In the genomic region with DNA sequence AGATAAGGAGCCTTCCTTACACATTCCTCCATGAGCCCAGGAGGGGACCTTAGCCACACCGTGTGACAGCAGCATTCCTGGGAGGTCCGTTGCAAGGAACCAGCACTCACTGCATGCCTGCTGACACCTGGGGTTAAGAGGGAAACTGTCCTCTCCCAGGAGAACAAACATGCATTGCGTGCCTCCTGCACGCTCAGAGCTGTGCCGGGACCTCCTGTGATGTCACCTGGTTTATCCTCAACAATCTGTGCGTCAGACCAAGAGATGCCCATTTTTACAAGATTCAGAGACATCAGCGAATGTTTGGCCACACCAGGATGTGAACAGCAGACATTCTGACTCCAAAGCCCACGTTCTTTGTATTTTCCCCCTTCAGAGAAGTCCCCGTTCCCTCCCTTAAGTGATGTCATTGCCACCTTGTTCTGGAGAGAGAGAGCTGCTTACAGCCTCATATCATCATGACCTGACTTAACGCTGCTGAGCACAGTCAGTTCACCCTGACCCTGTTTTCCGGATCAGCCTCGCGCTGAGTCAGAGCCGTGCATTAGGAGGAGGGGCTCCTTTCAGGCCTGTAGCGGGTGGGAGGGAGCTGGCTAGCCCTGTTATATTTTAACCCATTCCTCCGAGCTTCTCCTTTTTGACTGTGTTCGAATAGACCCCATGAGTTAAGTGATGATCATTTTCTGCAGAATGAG, we compare ENCODE assay signal across 8 cellular contexts. TPM values are rescaled to one million over a fixed set of nuclear protein-coding genes. Genes with fewer than 3 reads are reported as not detected.
DNase-seq lines count a peak whose midpoint lies in the region; ATAC-seq and TF ChIP-seq lines count a peak whose summit lies in the region.

No MANE protein-coding gene starts in this region.

- H3K36me3 Mint-ChIP-seq in CD14-positive monocyte, result no peaks in the 10 kb centered on the region
- peaks cover 17% of the 10 kb centered on the region for H3K36me3 Mint-ChIP-seq in stimulated activated naive CD8-positive, alpha-beta T cell treated with anti-CD3 and anti-CD28 coated beads, Interleukin-15, Interleukin-2, amounts not matched to agents 100 ng/mL and 50 ng/mL, for 24 hours (ENCODE audit: low read depth)

- H3K27ac ChIP-seq in cardiac muscle cell, result peak overlapping the region; percentile 35

- H3K36me3 ChIP-seq in cardiac muscle cell, result no peaks in the 10 kb centered on the region

- H3K9me3 ChIP-seq in cardiac muscle cell (ENCODE audit: low read depth), result no peaks in the 10 kb centered on the region

- H3K4me3 Mint-ChIP-seq in CD14-positive monocyte, result no peak overlapping the region
- no peak overlapping the region for H3K4me3 Mint-ChIP-seq in stimulated activated naive CD8-positive, alpha-beta T cell treated with anti-CD3 and anti-CD28 coated beads, Interleukin-15, Interleukin-2, amounts not matched to agents 100 ng/mL and 50 ng/mL, for 24 hours

- H3K4me3 ChIP-seq in cardiac muscle cell, result no peak overlapping the region

- intact Hi-C loops in CD14-positive monocyte (cut with micrococcal nuclease), result no loop called here

- H3K27me3 ChIP-seq in cardiac muscle cell, result no peaks in the 10 kb centered on the region

- H3K9me3 Mint-ChIP-seq in CD14-positive monocyte, result no peaks in the 10 kb centered on the region
- H3K9me3 Mint-ChIP-seq in stimulated activated naive CD8-positive, alpha-beta T cell treated with anti-CD3 and anti-CD28 coated beads, Interleukin-15, Interleukin-2, amounts not matched to agents 100 ng/mL and 50 ng/mL, for 24 hours, result no peaks in the 10 kb centered on the region

- peak overlapping the region in 2 of 7 donors; percentile 25 to 51 for H3K27ac Mint-ChIP-seq in CD14-positive monocyte
- peak overlapping the region; percentile 10 for H3K27ac Mint-ChIP-seq in stimulated activated naive CD8-positive, alpha-beta T cell treated with anti-CD3 and anti-CD28 coated beads, Interleukin-15, Interleukin-2, amounts not matched to agents 100 ng/mL and 50 ng/mL, for 24 hours

- peaks cover 7% of the 10 kb centered on the region for H3K4me1 ChIP-seq in cardiac muscle cell (ENCODE audit: low read depth)

- DNase-seq in CD14-positive monocyte (ENCODE audit: low spot score), result peak; percentile 65
- peak; percentile 9 for DNase-seq in activated CD4-positive, alpha-beta T cell treated with anti-CD3 and anti-CD28 coated beads, Interleukin-2, amount 50 U/mL, for 1 hour
- DNase-seq in cardiac muscle cell (ENCODE audit: low read depth in 1 of 2, low spot score in 1 of 2), result peak; percentile 61 to 88
- no peak for DNase-seq in KG1 (lab: John Stamatoyannopoulos, UW)
- DNase-seq in anterior cingulate cortex (lab: John Stamatoyannopoulos, UW), result no peak

- ATAC-seq in HG03342 (IDR thresholded peaks at IDR 0.05; ENCODE audit: unreplicated experiment) (peak; percentile 77), GM21723 (IDR thresholded peaks at IDR 0.05; ENCODE audit: unreplicated experiment) (no peak)

- H3K4me1 Mint-ChIP-seq in CD14-positive monocyte, result peaks cover 11% of the 10 kb centered on the region
- peaks cover 5% of the 10 kb centered on the region for H3K4me1 Mint-ChIP-seq in stimulated activated naive CD8-positive, alpha-beta T cell treated with anti-CD3 and anti-CD28 coated beads, Interleukin-15, Interleukin-2, amounts not matched to agents 100 ng/mL and 50 ng/mL, for 24 hours (ENCODE audit: low read depth)

- peaks cover 0 to 2% (median 0%) of the 10 kb centered on the region in 3 donors for H3K27me3 Mint-ChIP-seq in CD14-positive monocyte (ENCODE audit: low read depth in 3 of 3)
- H3K27me3 Mint-ChIP-seq in stimulated activated naive CD8-positive, alpha-beta T cell treated with anti-CD3 and anti-CD28 coated beads, Interleukin-15, Interleukin-2, amounts not matched to agents 100 ng/mL and 50 ng/mL, for 24 hours, result no peaks in the 10 kb centered on the region

- TF ChIP-seq CTCF in CD14-positive monocyte (IDR thresholded peaks at IDR 0.05) (no peak), cardiac muscle cell (IDR thresholded peaks at IDR 0.05; ENCODE audit: low read depth, low read length) (no peak)

RNA-seq across cellular contexts. Expression of a gene that starts 36.2 kb away (rescaled TPM):
- 1 to 10 TPM in 1 of 2 donors, under 1 TPM in 1; 0.65 to 1.1 TPM for polyA plus RNA-seq in CD14-positive monocyte
- 11.7 and 30.7 TPM in 2 replicates for total RNA-seq in cardiac muscle cell
- 19.7 and 23.0 TPM in 2 replicates for polyA plus RNA-seq in cardiac muscle cell

RNA-seq across cellular contexts. Expression of a gene that starts 44.8 kb away (rescaled TPM):
- polyA plus RNA-seq in CD14-positive monocyte (10 to 100 TPM in 1 of 2 donors, 1 to 10 TPM in 1; 7.1 to 13.6 TPM), cardiac muscle cell (21.5 and 27.4 TPM in 2 replicates)
- 30.0 and 56.3 TPM in 2 replicates for total RNA-seq in cardiac muscle cell

RNA-seq across cellular contexts. Expression of a gene that starts 55.1 kb away (rescaled TPM):
- polyA plus RNA-seq in CD14-positive monocyte (under 1 TPM; 0.28 to 0.60 TPM), cardiac muscle cell (2.4 and 3.8 TPM in 2 replicates)
- total RNA-seq in cardiac muscle cell, result 8.0 and 15.1 TPM in 2 replicates

Comparison
In these comparisons a context has a peak if more than half of its experiments do, and no peak if none do; other contexts are left out.
1. DNase-seq: peak in CD14-positive monocyte (single experiment), activated CD4-positive, alpha-beta T cell treated with anti-CD3 and anti-CD28 coated beads, Interleukin-2, amount 50 U/mL, for 1 hour (single experiment) and cardiac muscle cell (2 of 2); none in KG1 (single experiment) and anterior cingulate cortex (0 of 58).